10 cellular contexts compared by ENCODE assay signal in the genomic region with DNA sequence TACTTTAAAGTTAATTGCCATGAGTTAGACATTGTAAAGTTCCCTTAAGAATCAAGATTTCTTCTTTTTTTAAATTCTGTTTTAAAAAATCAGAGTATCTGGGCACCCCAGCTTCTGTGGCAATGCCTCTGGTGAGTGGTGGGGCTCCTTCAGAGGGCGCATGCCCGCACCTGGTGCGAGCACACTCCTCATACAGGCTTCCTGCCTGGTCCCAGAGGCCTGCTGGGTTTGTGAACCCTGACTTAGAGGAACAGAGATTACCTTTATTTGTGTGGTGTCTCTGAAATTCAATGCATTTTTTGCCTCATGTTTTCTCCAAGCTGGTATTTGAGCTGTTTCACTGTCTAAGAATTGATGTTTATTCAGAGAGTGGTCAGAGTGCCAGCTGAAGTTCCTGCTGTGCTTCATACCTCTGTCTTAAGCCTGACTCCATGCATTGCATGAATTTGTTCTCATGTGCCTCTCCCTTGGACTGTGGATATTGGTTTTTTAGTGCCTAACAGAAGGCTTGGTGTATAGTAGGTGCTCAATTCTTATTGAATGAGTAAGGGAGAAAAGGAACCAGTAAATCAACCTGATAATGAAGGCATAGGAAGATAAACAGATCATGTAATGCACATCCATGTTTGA. TPM values are rescaled to one million over a fixed set of nuclear protein-coding genes. Genes with fewer than 3 reads are reported as not detected.
A peak's percentile ranks its signal among the peaks of the same experiment; 100 is the strongest.
DNase-seq lines count a peak whose midpoint lies in the region; ATAC-seq and TF ChIP-seq lines count a peak whose summit lies in the region.
"Had no signal": no experiment of that assay in that cellular context is flagged by ENCODE, and none has a peak within 500 bp of the region (broad histone marks: within the 10 kb centered on the region; RNA-seq: fewer than 3 reads in every experiment).

No MANE protein-coding gene starts in this region.

- H4K20me1 ChIP-seq in DND-41 (ENCODE audit: insufficient read depth, low read length) (peaks cover 3% of the 10 kb centered on the region; the same call in 1 of the 2 replicates), smooth muscle cell (ENCODE audit: low read depth) (peaks cover 4% of the 10 kb centered on the region)

- no peak overlapping the region for H3K4me2 ChIP-seq in DND-41 (ENCODE audit: insufficient read depth, low read length)
- H3K4me2 ChIP-seq in smooth muscle cell: no peak overlapping the region

- no peaks in the 10 kb centered on the region for H3K4me1 ChIP-seq in DND-41 (ENCODE audit: insufficient read depth, low read length)
- H3K4me1 ChIP-seq in smooth muscle cell (ENCODE audit: low read depth): peaks cover 15% of the 10 kb centered on the region

- H3K79me2 ChIP-seq in DND-41 (ENCODE audit: insufficient read depth, low read length) (no peaks in the 10 kb centered on the region; the same call in 1 of the 2 replicates), smooth muscle cell (ENCODE audit: low read depth) (peaks cover 52% of the 10 kb centered on the region)

- no peak overlapping the region for H2AFZ ChIP-seq in DND-41 (ENCODE audit: low read depth, low read length)
- H2AFZ ChIP-seq in smooth muscle cell (ENCODE audit: low read depth): no peak overlapping the region

- H3K9me3 ChIP-seq in DND-41 (ENCODE audit: insufficient read depth, low read length, severe bottlenecking) (no peaks in the 10 kb centered on the region), smooth muscle cell (replicated peaks; ENCODE audit: low read depth) (no peaks in the 10 kb centered on the region)

- TF ChIP-seq CTCF in DND-41 (IDR thresholded peaks at IDR 0.05; ENCODE audit: borderline replicate concordance, extremely low read depth, low read length, poor library complexity, severe bottlenecking): no peak
- no peak for TF ChIP-seq CTCF in smooth muscle cell (IDR thresholded peaks at IDR 0.05; ENCODE audit: borderline replicate concordance, insufficient read depth, poor library complexity, severe bottlenecking)

- no peaks in the 10 kb centered on the region for H3K27me3 ChIP-seq in DND-41 (ENCODE audit: insufficient read depth, low read length, poor library complexity)
- H3K27me3 ChIP-seq in smooth muscle cell (ENCODE audit: low read depth): no peaks in the 10 kb centered on the region

- intact Hi-C loops in Right ventricle myocardium inferior (cut with DNase I): no loop called here

- H3K9ac ChIP-seq in DND-41 (ENCODE audit: low read depth, low read length): no peak overlapping the region
- no peak overlapping the region for H3K9ac ChIP-seq in smooth muscle cell (ENCODE audit: low read depth)

- H3K27ac ChIP-seq in DND-41 (ENCODE audit: low read length) (no peak overlapping the region), smooth muscle cell (ENCODE audit: low read depth) (no peak overlapping the region)

- H3K4me3 ChIP-seq in DND-41 (ENCODE audit: low read depth in 1 of 2, low read length in 2 of 2) (no peak overlapping the region), smooth muscle cell (no peak overlapping the region)

- H3K36me3 ChIP-seq in DND-41 (ENCODE audit: insufficient read depth, low read length) (no peaks in the 10 kb centered on the region), smooth muscle cell (ENCODE audit: low read depth) (no peaks in the 10 kb centered on the region)

- peak; percentile 60; the same call in 1 of the 3 replicates for ATAC-seq in DND-41 (ENCODE audit: insufficient read depth, low read depth)
- ATAC-seq in GM21723 (IDR thresholded peaks at IDR 0.05; ENCODE audit: unreplicated experiment): peak; percentile 87
- peak; percentile 80 for ATAC-seq in HG03571 (IDR thresholded peaks at IDR 0.05; ENCODE audit: unreplicated experiment)
- no peak for ATAC-seq in Right ventricle myocardium inferior
- no peak for ATAC-seq in HG02840 (IDR thresholded peaks at IDR 0.05; ENCODE audit: low FRiP score, unreplicated experiment)

- H3F3A ChIP-seq in smooth muscle cell (ENCODE audit: low read depth): peaks cover 7% of the 10 kb centered on the region

- DNase-seq in DND-41: no peak
- DNase-seq in hepatic stellate cell (ENCODE audit: low spot score): peak; percentile 8
- no peak for DNase-seq in GDM1 (lab: John Stamatoyannopoulos, UW)
- no peak for DNase-seq in Right ventricle myocardium inferior (ENCODE audit: missing footprints)
- no peak for DNase-seq in smooth muscle cell (lab: John Stamatoyannopoulos, UW; ENCODE audit: unreplicated experiment)
- DNase-seq: NCI-H1436 treated with DMSO at 0.1 percent for 48 hours, T-helper 1 cell had no signal

- WGBS in smooth muscle cell (ENCODE audit: low lambda C conversion rate): 92% methylated on average over 3 of the region's 3 CpGs

RNA-seq across cellular contexts. Expression of a gene that starts 28.9 kb away (rescaled TPM):
- total RNA-seq in Right ventricle myocardium inferior (5.1 TPM), smooth muscle cell (4.3 and 5.3 TPM in 2 replicates)
- polyA plus RNA-seq in smooth muscle cell: 1.1 and 3.1 TPM in 2 replicates

Comparison
In these comparisons a context has a peak if more than half of its experiments do, and no peak if none do; other contexts are left out.
1. ATAC-seq: peak in DND-41 (single experiment), GM21723 (single experiment) and HG03571 (single experiment); none in Right ventricle myocardium inferior (single experiment) and HG02840 (single experiment).